ENCODE assay signal across 1 cellular context in genomic region chr14:24861083-24861630, GRCh38.
TF ChIP-seq lines count a peak whose summit lies in the region.

No MANE protein-coding gene starts in this region.

TF ChIP-seq in GM12878, 131 proteins besides CTCF, POLR2A, EP300 and RAD21 (continued from another document):
- TF ChIP-seq CBX3 (IDR thresholded peaks at IDR 0.05; ENCODE audit: borderline replicate concordance, low read depth) (no peak), MXI1 (IDR thresholded peaks at IDR 0.05; ENCODE audit: low read depth, low read length) (no peak), BCL11A (IDR thresholded peaks at IDR 0.05; ENCODE audit: low read depth, low read length) (no peak), IKZF2 (IDR thresholded peaks at IDR 0.05) (no peak), KDM1A (IDR thresholded peaks at IDR 0.05; ENCODE audit: borderline replicate concordance) (no peak), ZNF687 (IDR thresholded peaks at IDR 0.05) (no peak)
TF ChIP-seq in GM12878: peak in this region for 0.
